In the genomic region with DNA sequence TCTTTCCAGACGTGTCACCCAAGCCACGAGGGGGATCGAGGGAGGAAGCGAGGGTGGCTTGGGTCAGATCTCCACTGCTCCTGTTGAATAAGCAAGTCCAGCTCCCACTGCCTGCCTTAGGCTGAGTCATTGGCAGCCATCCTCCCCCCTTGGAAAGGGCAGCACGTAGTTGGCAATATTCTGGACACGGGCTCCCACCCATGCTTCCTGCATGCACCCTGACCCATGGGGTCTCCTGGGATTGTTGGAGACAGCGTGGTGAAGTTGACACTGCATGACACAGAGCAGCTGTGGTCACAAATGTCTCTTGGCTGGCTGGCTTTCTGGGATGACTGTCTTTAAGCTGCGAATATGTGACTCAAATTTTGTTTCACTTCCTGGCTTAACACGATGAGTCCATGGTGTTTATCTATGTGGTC, we compare ENCODE assay signal across 16 cellular contexts. TPM values are rescaled to one million over a fixed set of nuclear protein-coding genes. Genes with fewer than 3 reads are reported as not detected.
A peak's percentile ranks its signal among the peaks of the same experiment; 100 is the strongest.
DNase-seq lines count a peak whose midpoint lies in the region; ATAC-seq, FAIRE-seq and TF ChIP-seq lines count a peak whose summit lies in the region.
"Had no signal": no experiment of that assay in that cellular context is flagged by ENCODE, and none has a peak within 500 bp of the region (broad histone marks: within the 10 kb centered on the region; RNA-seq: fewer than 3 reads in every experiment).

No MANE protein-coding gene starts in this region.

- no peak overlapping the region for H3K27ac Mint-ChIP-seq in stimulated activated effector memory CD8-positive, alpha-beta T cell treated with anti-CD3 and anti-CD28 coated beads, Interleukin-12 subunit alpha, Interleukin-12 subunit beta, amount 100 ng/mL, for 72 hours
- no peak overlapping the region for H3K27ac Mint-ChIP-seq in activated CD8-positive, alpha-beta memory T cell treated with anti-CD3 and anti-CD28 coated beads, Interleukin-2, amount 10 ng/mL, durations not matched to agents 7 days and 5 days
- H3K27ac Mint-ChIP-seq: stimulated activated naive CD8-positive, alpha-beta T cell treated with anti-CD3 and anti-CD28 coated beads, Interleukin-15, amount 100 ng/mL, for 72 hours had no signal

- no peaks in the 10 kb centered on the region for H3K4me1 ChIP-seq in mucosa of descending colon (ENCODE audit: low read depth)
- H3K4me1 ChIP-seq: colonic mucosa had no signal

- H3K9me3 Mint-ChIP-seq in stimulated activated effector memory CD8-positive, alpha-beta T cell treated with anti-CD3 and anti-CD28 coated beads, Interleukin-12 subunit alpha, Interleukin-12 subunit beta, amount 100 ng/mL, for 72 hours, result no peaks in the 10 kb centered on the region
- no peaks in the 10 kb centered on the region for H3K9me3 Mint-ChIP-seq in activated CD8-positive, alpha-beta memory T cell treated with anti-CD3 and anti-CD28 coated beads, Interleukin-2, amount 10 ng/mL, durations not matched to agents 7 days and 5 days (ENCODE audit: low read depth)
- H3K9me3 Mint-ChIP-seq: stimulated activated naive CD8-positive, alpha-beta T cell treated with anti-CD3 and anti-CD28 coated beads, Interleukin-15, amount 100 ng/mL, for 72 hours had no signal

- H3K4me3 ChIP-seq in mucosa of descending colon, result no peak overlapping the region
- H3K4me3 ChIP-seq: colonic mucosa, esophagus squamous epithelium had no signal

- H3K36me3 ChIP-seq in mucosa of descending colon (ENCODE audit: low read depth), result no peaks in the 10 kb centered on the region
- H3K36me3 ChIP-seq: colonic mucosa, esophagus squamous epithelium, WERI-Rb-1 had no signal

- DNase-seq in GM12891 (ENCODE audit: insufficient read length, low spot score), result no peak
- peak; percentile 99 for DNase-seq in RCC 7860 (ENCODE audit: low spot score)
- peak; percentile 63 for DNase-seq in hepatic stellate cell (ENCODE audit: low spot score)
- no peak for DNase-seq in stimulated activated effector memory CD8-positive, alpha-beta T cell treated with anti-CD3 and anti-CD28 coated beads, Interleukin-12 subunit alpha, Interleukin-12 subunit beta, amount 100 ng/mL, for 72 hours (ENCODE audit: low spot score in 2 of 2)
- no peak for DNase-seq in H54 (ENCODE audit: insufficient read length, low spot score)
- no peak for DNase-seq in mucosa of descending colon
- DNase-seq in activated CD8-positive, alpha-beta memory T cell treated with anti-CD3 and anti-CD28 coated beads, Interleukin-2, amount 10 ng/mL, durations not matched to agents 7 days and 5 days, result no peak
- DNase-seq: activated CD8-positive, alpha-beta memory T cell treated with anti-CD3 and anti-CD28 coated beads, Interleukin-2, amount 50 U/mL, for 4 hours; colonic mucosa; esophagus squamous epithelium; KG1; NCI-H187; NCI-H748 treated with DMSO at 0.1 percent for 48 hours; stimulated activated naive CD8-positive, alpha-beta T cell treated with anti-CD3 and anti-CD28 coated beads, Interleukin-15, amount 100 ng/mL, for 72 hours; WERI-Rb-1 had no signal

- no peaks in the 10 kb centered on the region for H3K36me3 Mint-ChIP-seq in stimulated activated effector memory CD8-positive, alpha-beta T cell treated with anti-CD3 and anti-CD28 coated beads, Interleukin-12 subunit alpha, Interleukin-12 subunit beta, amount 100 ng/mL, for 72 hours
- H3K36me3 Mint-ChIP-seq in activated CD8-positive, alpha-beta memory T cell treated with anti-CD3 and anti-CD28 coated beads, Interleukin-2, amount 10 ng/mL, durations not matched to agents 7 days and 5 days, result no peaks in the 10 kb centered on the region

- peaks cover 16% of the 10 kb centered on the region for H3K4me1 Mint-ChIP-seq in stimulated activated effector memory CD8-positive, alpha-beta T cell treated with anti-CD3 and anti-CD28 coated beads, Interleukin-12 subunit alpha, Interleukin-12 subunit beta, amount 100 ng/mL, for 72 hours
- H3K4me1 Mint-ChIP-seq in activated CD8-positive, alpha-beta memory T cell treated with anti-CD3 and anti-CD28 coated beads, Interleukin-2, amount 10 ng/mL, durations not matched to agents 7 days and 5 days, result no peaks in the 10 kb centered on the region

- FAIRE-seq in GM12891 (lab: Jason Lieb, UNC), result no peak
- peak; percentile 97 for FAIRE-seq in RCC 7860 (lab: Jason Lieb, UNC)
- FAIRE-seq in H54 (lab: Jason Lieb, UNC), result no peak

- CTCF ChIA-PET in activated CD8-positive, alpha-beta memory T cell treated with anti-CD3 and anti-CD28 coated beads, Interleukin-2, amount 10 ng/mL, durations not matched to agents 7 days and 5 days (lab: Charles Lee), result interaction anchor here (1.0 kb wide), 1 partner anchor 14 kb away, joined by 3 read pairs; no protein-coding TSS in a partner anchor

- TF ChIP-seq POLR2A in GM12891 (IDR thresholded peaks at IDR 0.05; ENCODE audit: low read depth, low read length) (no peak), H54 (IDR thresholded peaks at IDR 0.05; ENCODE audit: low read depth, low read length) (no peak)

- no peak overlapping the region for H3K4me3 Mint-ChIP-seq in stimulated activated effector memory CD8-positive, alpha-beta T cell treated with anti-CD3 and anti-CD28 coated beads, Interleukin-12 subunit alpha, Interleukin-12 subunit beta, amount 100 ng/mL, for 72 hours
- H3K4me3 Mint-ChIP-seq in activated CD8-positive, alpha-beta memory T cell treated with anti-CD3 and anti-CD28 coated beads, Interleukin-2, amount 10 ng/mL, durations not matched to agents 7 days and 5 days, result no peak overlapping the region
- H3K4me3 Mint-ChIP-seq: stimulated activated naive CD8-positive, alpha-beta T cell treated with anti-CD3 and anti-CD28 coated beads, Interleukin-15, amount 100 ng/mL, for 72 hours had no signal

- TF ChIP-seq CTCF in mucosa of descending colon (IDR thresholded peaks at IDR 0.05), result no peak

- H3K9me3 ChIP-seq in mucosa of descending colon, result no peaks in the 10 kb centered on the region
- H3K9me3 ChIP-seq: colonic mucosa, esophagus squamous epithelium had no signal

- peak; percentile 52 for ATAC-seq in stimulated activated effector memory CD8-positive, alpha-beta T cell treated with anti-CD3 and anti-CD28 coated beads, Interleukin-12 subunit alpha, Interleukin-12 subunit beta, amount 100 ng/mL, for 72 hours
- no peak for ATAC-seq in mucosa of descending colon
- ATAC-seq in activated CD8-positive, alpha-beta memory T cell treated with anti-CD3 and anti-CD28 coated beads, Interleukin-2, amount 10 ng/mL, durations not matched to agents 7 days and 5 days, result no peak
- ATAC-seq: SK-N-SH treated with all-trans-retinoic acid at 6 μM for 48 hours; stimulated activated naive CD8-positive, alpha-beta T cell treated with anti-CD3 and anti-CD28 coated beads, Interleukin-15, amount 100 ng/mL, for 72 hours had no signal

- H3K27me3 Mint-ChIP-seq in activated CD8-positive, alpha-beta memory T cell treated with anti-CD3 and anti-CD28 coated beads, Interleukin-2, amount 10 ng/mL, durations not matched to agents 7 days and 5 days, result peaks cover 28% of the 10 kb centered on the region

- intact Hi-C loops in mucosa of descending colon (cut with DNase I, micrococcal nuclease), result no loop called here

TF ChIP-seq in GM12891, 5 proteins besides CTCF, POLR2A, EP300 and RAD21:
- TF ChIP-seq SPI1 (IDR thresholded peaks at IDR 0.05; ENCODE audit: low read depth, low read length) (peak; percentile 40), TAF1 (IDR thresholded peaks at IDR 0.05; ENCODE audit: low read depth, low read length) (no peak)

RNA-seq across cellular contexts. Expression of gene BTBD16, which starts 11.2 kb away (rescaled TPM):
- 0.21 TPM for polyA plus RNA-seq in GM12891 (2012; ENCODE audit: low read depth, missing spikeins)
- total RNA-seq in mucosa of descending colon, result under 1 TPM; 0.16 to 0.60 (median 0.26) TPM
- total RNA-seq in activated CD8-positive, alpha-beta memory T cell treated with anti-CD3 and anti-CD28 coated beads, Interleukin-2, amount 10 ng/mL, durations not matched to agents 7 days and 5 days, result not detected
- total RNA-seq: esophagus squamous epithelium had no signal

Comparison
In these comparisons a context has a peak if more than half of its experiments do, and no peak if none do; other contexts are left out.
1. DNase-seq: peak in RCC 7860 (single experiment) and hepatic stellate cell (single experiment); none in GM12891 (single experiment), stimulated activated effector memory CD8-positive, alpha-beta T cell treated with anti-CD3 and anti-CD28 coated beads, Interleukin-12 subunit alpha, Interleukin-12 subunit beta, amount 100 ng/mL, for 72 hours (0 of 2), H54 (single experiment), mucosa of descending colon (0 of 3) and activated CD8-positive, alpha-beta memory T cell treated with anti-CD3 and anti-CD28 coated beads, Interleukin-2, amount 10 ng/mL, durations not matched to agents 7 days and 5 days (single experiment).